In the genomic region with DNA sequence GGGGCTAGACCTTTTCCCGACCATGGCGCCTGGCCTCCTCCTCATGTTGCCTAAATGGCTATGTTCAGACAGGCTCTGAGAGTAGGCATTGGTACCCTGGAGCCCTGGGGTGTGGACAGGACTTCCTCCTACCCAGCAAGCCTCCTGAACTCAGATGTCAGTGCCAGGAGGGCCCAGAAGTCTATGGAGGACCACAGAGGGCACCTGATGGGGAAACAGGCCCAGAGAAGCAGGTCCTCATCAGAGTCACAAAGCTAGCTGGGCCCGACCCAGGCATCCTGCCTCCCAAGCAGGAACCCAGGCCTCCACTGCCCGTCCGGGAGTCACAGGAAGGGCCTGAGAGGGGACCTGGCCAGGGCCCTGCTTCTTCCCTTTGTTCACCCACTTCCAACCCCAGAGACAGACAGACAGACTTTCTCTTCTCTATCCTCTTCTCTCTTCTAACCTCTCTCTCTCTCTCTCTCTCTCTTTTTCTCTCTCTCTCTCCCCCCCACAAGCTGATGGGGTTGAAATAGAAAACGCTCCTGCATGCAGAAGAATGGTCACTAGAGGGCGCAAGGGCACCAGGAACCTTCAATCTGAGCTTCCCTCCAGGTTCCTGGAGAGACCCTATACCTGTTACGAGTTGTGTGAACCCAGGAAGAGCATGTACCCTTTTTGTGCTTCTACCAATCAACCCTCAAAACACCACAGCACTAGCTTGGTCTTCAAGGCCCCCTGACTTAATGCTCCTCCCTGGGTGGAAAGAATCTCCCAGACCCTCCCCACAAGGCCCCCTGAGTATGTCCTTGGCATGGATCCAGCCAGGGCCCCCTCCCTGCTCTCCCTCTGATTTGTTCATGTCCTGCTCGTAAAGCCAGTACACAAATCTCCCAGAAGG, we compare ENCODE assay signal across 8 cellular contexts. TPM values are rescaled to one million over a fixed set of nuclear protein-coding genes. Genes with fewer than 3 reads are reported as not detected.
DNase-seq lines count a peak whose midpoint lies in the region; ATAC-seq and TF ChIP-seq lines count a peak whose summit lies in the region.

No MANE protein-coding gene starts in this region.

- peak; percentile 23 to 25 for ATAC-seq in activated T-cell treated with anti-CD3 and anti-CD28 coated beads, Interleukin-2, amount 50 U/mL, for 4 hours
- no peak for ATAC-seq in HG02588 (IDR thresholded peaks at IDR 0.05; ENCODE audit: unreplicated experiment)

- no peaks in the 10 kb centered on the region for H4K20me1 ChIP-seq in neural cell (ENCODE audit: insufficient read depth)

- DNase-seq in DMS 273 (lab: John Stamatoyannopoulos, UW; ENCODE audit: unreplicated experiment) = peak; percentile 90
- peak; percentile 90 to 91 for DNase-seq in Kasumi-1 (lab: John Stamatoyannopoulos, UW)
- peak in 2 of 3 donors; percentile 77 to 91 for DNase-seq in Peyer's patch
- DNase-seq in activated T-cell treated with anti-CD3 and anti-CD28 coated beads, Interleukin-2, amount 50 U/mL, for 4 hours = peak; percentile 79
- no peak for DNase-seq in esophagus squamous epithelium (lab: John Stamatoyannopoulos, UW)

- H3K4me2 ChIP-seq in neural cell (ENCODE audit: low read length) = no peak overlapping the region

- peak overlapping the region; percentile 84 for H3K27ac Mint-ChIP-seq in stimulated activated naive CD8-positive, alpha-beta T cell treated with anti-CD3 and anti-CD28 coated beads, Interleukin-15, Interleukin-2, amounts not matched to agents 100 ng/mL and 50 ng/mL, for 24 hours

- H3K4me3 Mint-ChIP-seq in activated T-cell treated with anti-CD3 and anti-CD28 coated beads, Interleukin-2, amount 50 U/mL, for 4 hours = no peak overlapping the region
- H3K4me3 Mint-ChIP-seq in stimulated activated naive CD8-positive, alpha-beta T cell treated with anti-CD3 and anti-CD28 coated beads, Interleukin-15, Interleukin-2, amounts not matched to agents 100 ng/mL and 50 ng/mL, for 24 hours = no peak overlapping the region

- TF ChIP-seq EP300 in neural cell (conservative IDR thresholded peaks at IDR 0.05; ENCODE audit: poor library complexity, severe bottlenecking) = no peak

- TF ChIP-seq CTCF in Peyer's patch (IDR thresholded peaks at IDR 0.05) = peak; percentile 79 to 95 (median 90)
- TF ChIP-seq CTCF in esophagus squamous epithelium (IDR thresholded peaks at IDR 0.05) = peak; percentile 85 to 95 (median 91)
- peak; percentile 98 for TF ChIP-seq CTCF in neural cell (IDR thresholded peaks at IDR 0.05; ENCODE audit: poor library complexity, severe bottlenecking)

- WGBS in esophagus squamous epithelium, 2 donors = 44 to 50% methylated on average over 6 to 8 of the region's 9 CpGs

- H3K4me1 Mint-ChIP-seq in activated T-cell treated with anti-CD3 and anti-CD28 coated beads, Interleukin-2, amount 50 U/mL, for 4 hours (ENCODE audit: low read depth) = peaks cover 46% of the 10 kb centered on the region
- H3K4me1 Mint-ChIP-seq in stimulated activated naive CD8-positive, alpha-beta T cell treated with anti-CD3 and anti-CD28 coated beads, Interleukin-15, Interleukin-2, amounts not matched to agents 100 ng/mL and 50 ng/mL, for 24 hours (ENCODE audit: low read depth) = peaks cover 47% of the 10 kb centered on the region

- H3K4me3 ChIP-seq in Peyer's patch (no peak overlapping the region), esophagus squamous epithelium (no peak overlapping the region), neural cell (ENCODE audit: low read length) (no peak overlapping the region)

- H3K27me3 ChIP-seq in Peyer's patch = no peaks in the 10 kb centered on the region
- H3K27me3 ChIP-seq in esophagus squamous epithelium = no peaks in the 10 kb centered on the region
- H3K27me3 ChIP-seq in neural cell (ENCODE audit: insufficient read depth, low read depth, low read length) = no peaks in the 10 kb centered on the region

- H3K9me3 ChIP-seq in Peyer's patch (no peaks in the 10 kb centered on the region), esophagus squamous epithelium (no peaks in the 10 kb centered on the region), neural cell (ENCODE audit: low read length) (no peaks in the 10 kb centered on the region)

- intact Hi-C loops in esophagus squamous epithelium (cut with DNase I) = loop anchor here (5.0 kb wide), 2 partner anchors 67 to 452 kb away; a partner anchor contains a TSS

- H3K27ac ChIP-seq in Peyer's patch = peak overlapping the region in 1 of 4 donors; percentile 55
- peak overlapping the region in 3 of 4 donors; percentile 3 to 92 (median 48) for H3K27ac ChIP-seq in esophagus squamous epithelium
- no peak overlapping the region for H3K27ac ChIP-seq in neural cell (ENCODE audit: low read length)

- H3K9me3 Mint-ChIP-seq in activated T-cell treated with anti-CD3 and anti-CD28 coated beads, Interleukin-2, amount 50 U/mL, for 4 hours = no peaks in the 10 kb centered on the region
- no peaks in the 10 kb centered on the region for H3K9me3 Mint-ChIP-seq in stimulated activated naive CD8-positive, alpha-beta T cell treated with anti-CD3 and anti-CD28 coated beads, Interleukin-15, Interleukin-2, amounts not matched to agents 100 ng/mL and 50 ng/mL, for 24 hours

- H3K79me2 ChIP-seq in neural cell (replicated peaks; ENCODE audit: insufficient read depth, low read length) = no peaks in the 10 kb centered on the region

- TF ChIP-seq RAD21 in neural cell (conservative IDR thresholded peaks at IDR 0.05) = peak; percentile 98

- TF ChIP-seq POLR2A in Peyer's patch (IDR thresholded peaks at IDR 0.05) (no peak), esophagus squamous epithelium (IDR thresholded peaks at IDR 0.05) (no peak)

- H3K27me3 Mint-ChIP-seq in activated T-cell treated with anti-CD3 and anti-CD28 coated beads, Interleukin-2, amount 50 U/mL, for 4 hours (ENCODE audit: low read depth) = no peaks in the 10 kb centered on the region
- no peaks in the 10 kb centered on the region for H3K27me3 Mint-ChIP-seq in stimulated activated naive CD8-positive, alpha-beta T cell treated with anti-CD3 and anti-CD28 coated beads, Interleukin-15, Interleukin-2, amounts not matched to agents 100 ng/mL and 50 ng/mL, for 24 hours

- H3F3A ChIP-seq in neural cell (ENCODE audit: insufficient read depth, low read length, poor library complexity, severe bottlenecking) = no peaks in the 10 kb centered on the region

- H3K36me3 ChIP-seq in Peyer's patch (no peaks in the 10 kb centered on the region), esophagus squamous epithelium (peaks cover 0 to 11% (median 0%) of the 10 kb centered on the region in 3 donors), neural cell (ENCODE audit: insufficient read depth, low read length) (no peaks in the 10 kb centered on the region)

- H2AFZ ChIP-seq in neural cell (ENCODE audit: low read depth, low read length) = no peak overlapping the region

- H3K9ac ChIP-seq in neural cell (ENCODE audit: low read length) = no peak overlapping the region

- H3K4me1 ChIP-seq in Peyer's patch (peaks cover 13 to 32% (median 22%) of the 10 kb centered on the region in 4 donors), esophagus squamous epithelium (peaks cover 22 to 57% (median 35%) of the 10 kb centered on the region in 3 donors)

- H3K9me2 ChIP-seq in neural cell (ENCODE audit: insufficient read depth, low read length) = no peaks in the 10 kb centered on the region

- peaks cover 7% of the 10 kb centered on the region for H3K36me3 Mint-ChIP-seq in activated T-cell treated with anti-CD3 and anti-CD28 coated beads, Interleukin-2, amount 50 U/mL, for 4 hours (ENCODE audit: insufficient read depth)
- peaks cover 8% of the 10 kb centered on the region for H3K36me3 Mint-ChIP-seq in stimulated activated naive CD8-positive, alpha-beta T cell treated with anti-CD3 and anti-CD28 coated beads, Interleukin-15, Interleukin-2, amounts not matched to agents 100 ng/mL and 50 ng/mL, for 24 hours (ENCODE audit: low read depth)

TF ChIP-seq in neural cell, 6 proteins besides CTCF, POLR2A, EP300 and RAD21 (continues in another document):
- no peak for TF ChIP-seq EZH2 (IDR thresholded peaks at IDR 0.05; ENCODE audit: borderline replicate concordance, insufficient read depth, low read length, poor library complexity, severe bottlenecking)
- no peak for TF ChIP-seq TAF1 (IDR thresholded peaks at IDR 0.05; ENCODE audit: low read depth)
- no peak for TF ChIP-seq POLR2AphosphoS5 (IDR thresholded peaks at IDR 0.05)
- peak; percentile 96 for TF ChIP-seq SMC3 (conservative IDR thresholded peaks at IDR 0.05; ENCODE audit: poor library complexity)
- TF ChIP-seq MXI1 (conservative IDR thresholded peaks at IDR 0.05; ENCODE audit: poor library complexity, severe bottlenecking) = no peak

RNA-seq across cellular contexts. Expression of a gene that starts 27.1 kb away (rescaled TPM):
- total RNA-seq in Peyer's patch (100 to 1,000 TPM; 122 to 285 (median 145) TPM), esophagus squamous epithelium (100 to 1,000 TPM in 1 of 4 donors, 10 to 100 TPM in 3; 37.8 to 114 (median 70.6) TPM)
- total RNA-seq in activated T-cell treated with anti-CD3 and anti-CD28 coated beads, Interleukin-2, amount 50 U/mL, for 4 hours = 10 to 100 TPM; 52.3 to 58.1 (median 52.8) TPM
- polyA plus RNA-seq in neural cell = 1.8 and 3.5 TPM in 2 replicates
- polyA minus RNA-seq in neural cell = 0.49 and 1.3 TPM in 2 replicates

RNA-seq across cellular contexts. Expression of a gene that starts 50.9 kb away (rescaled TPM):
- total RNA-seq in Peyer's patch (10 to 100 TPM in 3 of 4 donors, 1 to 10 TPM in 1; 8.4 to 75.9 (median 33.1) TPM), esophagus squamous epithelium (10 to 100 TPM in 3 of 4 donors, 1 to 10 TPM in 1; 5.6 to 38.3 (median 12.9) TPM)
- total RNA-seq in activated T-cell treated with anti-CD3 and anti-CD28 coated beads, Interleukin-2, amount 50 U/mL, for 4 hours = under 1 TPM; 0.53 to 0.71 (median 0.60) TPM
- polyA plus RNA-seq in neural cell = 11.6 and 18.6 TPM in 2 replicates
- 8.3 TPM in 2 replicates for polyA minus RNA-seq in neural cell
